ENCODE assay signal across 8 cellular contexts in genomic region chrX:53080628-53081580, GRCh38. TPM values are rescaled to one million over a fixed set of nuclear protein-coding genes. Genes with fewer than 3 reads are reported as not detected.
DNase-seq lines count a peak whose midpoint lies in the region; ATAC-seq and TF ChIP-seq lines count a peak whose summit lies in the region.

No MANE protein-coding gene starts in this region.

- peak; percentile 60 for DNase-seq in activated T-cell treated with anti-CD3 and anti-CD28 coated beads, Interleukin-2, amount 50 U/mL, for 1 hour
- no peak for DNase-seq in activated T-cell treated with anti-CD3 and anti-CD28 coated beads, Interleukin-2, amount 50 U/mL, for 48 hours
- no peak for DNase-seq in activated naive CD4-positive, alpha-beta T cell treated with anti-CD3 and anti-CD28 coated beads, Interleukin-2, amount 50 U/mL, for 72 hours (ENCODE audit: low spot score in 2 of 2)
- no peak for DNase-seq in thoracic aorta (ENCODE audit: low spot score)
- DNase-seq in NCI-H2227 treated with DMSO at 0.1 percent for 48 hours (lab: John Stamatoyannopoulos, UW), result no peak
- no peak for DNase-seq in NCI-H774 (lab: John Stamatoyannopoulos, UW)

- ATAC-seq in activated naive CD4-positive, alpha-beta T cell treated with anti-CD3 and anti-CD28 coated beads, Interleukin-2, amount 50 U/mL, for 72 hours, result no peak
- no peak for ATAC-seq in thoracic aorta (ENCODE audit: insufficient number of reproducible peaks, low FRiP score, low read depth)
- no peak for ATAC-seq in HG03108 (IDR thresholded peaks at IDR 0.05; ENCODE audit: unreplicated experiment)

- no peaks in the 10 kb centered on the region for H3K9me3 Mint-ChIP-seq in activated naive CD4-positive, alpha-beta T cell treated with anti-CD3 and anti-CD28 coated beads, Interleukin-2, amount 50 U/mL, for 72 hours

- H3K27me3 ChIP-seq in layer of hippocampus (ENCODE audit: control insufficient read depth, insufficient read depth, low read length) (no peaks in the 10 kb centered on the region), thoracic aorta (replicated peaks; ENCODE audit: insufficient read depth) (no peaks in the 10 kb centered on the region)

- peaks cover 5 to 23% of the 10 kb centered on the region in 2 donors for H3K4me1 ChIP-seq in thoracic aorta (ENCODE audit: control insufficient read depth in 1 of 2, low read depth in 2 of 2)

- H3K27ac ChIP-seq in layer of hippocampus (ENCODE audit: low read depth, low read length) (peak overlapping the region; percentile 81), thoracic aorta (peak overlapping the region; percentile 75 to 78)

- H3K4me3 ChIP-seq in thoracic aorta, result peak overlapping the region; percentile 83

- TF ChIP-seq CTCF in thoracic aorta (IDR thresholded peaks at IDR 0.05), result no peak

- no peaks in the 10 kb centered on the region for H3K9me3 ChIP-seq in thoracic aorta

- peaks cover 11% of the 10 kb centered on the region for H3K36me3 ChIP-seq in thoracic aorta

- H3K27ac Mint-ChIP-seq in activated naive CD4-positive, alpha-beta T cell treated with anti-CD3 and anti-CD28 coated beads, Interleukin-2, amount 50 U/mL, for 72 hours, result peak overlapping the region; percentile 92 to 94

- H3K36me3 Mint-ChIP-seq in activated naive CD4-positive, alpha-beta T cell treated with anti-CD3 and anti-CD28 coated beads, Interleukin-2, amount 50 U/mL, for 72 hours, result peaks cover 29 to 31% of the 10 kb centered on the region in 2 donors

RNA-seq across cellular contexts. Expression of gene TSPYL2, which starts 1.3 kb away (rescaled TPM):
- 10 to 100 TPM; 49.6 to 97.4 TPM for total RNA-seq in activated naive CD4-positive, alpha-beta T cell treated with anti-CD3 and anti-CD28 coated beads, Interleukin-2, amount 50 U/mL, for 72 hours
- 100 to 1,000 TPM in 1 of 2 donors, 10 to 100 TPM in 1; 83.0 to 117 TPM for total RNA-seq in thoracic aorta

RNA-seq across cellular contexts. Expression of gene KANTR, which starts 13.0 kb away (rescaled TPM):
- total RNA-seq in activated naive CD4-positive, alpha-beta T cell treated with anti-CD3 and anti-CD28 coated beads, Interleukin-2, amount 50 U/mL, for 72 hours, result 10 to 100 TPM; 25.1 to 26.0 TPM
- total RNA-seq in thoracic aorta, result 10 to 100 TPM; 25.9 to 28.6 TPM

RNA-seq across cellular contexts. Expression of gene GPR173, which starts 32.3 kb away (rescaled TPM):
- total RNA-seq in activated naive CD4-positive, alpha-beta T cell treated with anti-CD3 and anti-CD28 coated beads, Interleukin-2, amount 50 U/mL, for 72 hours, result under 1 TPM; 0.11 to 0.14 TPM
- 1 to 10 TPM; 2.3 to 2.7 TPM for total RNA-seq in thoracic aorta
